8 cellular contexts compared by ENCODE assay signal in genomic region chr2:204325468-204325867, GRCh38.
A peak's percentile ranks its signal among the peaks of the same experiment; 100 is the strongest.
DNase-seq lines count a peak whose midpoint lies in the region; ATAC-seq and TF ChIP-seq lines count a peak whose summit lies in the region.

No MANE protein-coding gene starts in this region.

- TF ChIP-seq CTCF in astrocyte of the spinal cord (IDR thresholded peaks at IDR 0.05; ENCODE audit: low read depth, low read length), result peak; percentile 76

- no peak overlapping the region for H3K4me3 Mint-ChIP-seq in T-helper 17 cell

- H3K27ac Mint-ChIP-seq in T-helper 17 cell, result no peak overlapping the region

- peak; percentile 83 for DNase-seq in A172 (ENCODE audit: low spot score)
- DNase-seq in NCI-H1694 treated with DMSO at 0.1 percent for 48 hours (lab: John Stamatoyannopoulos, UW), result peak; percentile 88
- peak in 1 of 3 donors; percentile 43 for DNase-seq in T-helper 17 cell
- DNase-seq in astrocyte of the spinal cord (ENCODE audit: low read depth, low spot score), result peak; percentile 81
- peak; percentile 50 for DNase-seq in iPS DF 19.7 (ENCODE audit: low read depth, low spot score)
- peak; percentile 73 for DNase-seq in smooth muscle cell of the brain vasculature (ENCODE audit: low read depth, low spot score)

- peaks cover 61% of the 10 kb centered on the region for H3K27me3 Mint-ChIP-seq in T-helper 17 cell

- in situ Hi-C loops in astrocyte of the spinal cord (cut with HindIII; ENCODE audit: low sequenced_read_pairs), result no loop called here

- H3K4me1 Mint-ChIP-seq in T-helper 17 cell, result peaks cover 6% of the 10 kb centered on the region

- peak; percentile 89 for ATAC-seq in GM18499 (IDR thresholded peaks at IDR 0.05; ENCODE audit: insufficient read depth, unreplicated experiment)
- ATAC-seq in HG02885 (IDR thresholded peaks at IDR 0.05; ENCODE audit: poor library complexity, unreplicated experiment), result peak; percentile 94
- peak; percentile 86 for ATAC-seq in T-helper 17 cell

- H3K9me3 ChIP-seq in T-helper 17 cell (ENCODE audit: control insufficient read depth, low read length, poor library complexity, severe bottlenecking), result no peaks in the 10 kb centered on the region

- H3K4me3 ChIP-seq in astrocyte of the spinal cord (ENCODE audit: low read depth, low read length), result no peak overlapping the region

- H3K36me3 Mint-ChIP-seq in T-helper 17 cell (ENCODE audit: low read depth), result peaks cover 3% of the 10 kb centered on the region
